Comparison of ENCODE assay signal across 17 cellular contexts in genomic region chr4:113776016-113776415, GRCh38. TPM values are rescaled to one million over a fixed set of nuclear protein-coding genes. Genes with fewer than 3 reads are reported as not detected.
A peak's percentile ranks its signal among the peaks of the same experiment; 100 is the strongest.
DNase-seq lines count a peak whose midpoint lies in the region; ATAC-seq, FAIRE-seq and TF ChIP-seq lines count a peak whose summit lies in the region.
"Had no signal": no experiment of that assay in that cellular context is flagged by ENCODE, and none has a peak within 500 bp of the region (broad histone marks: within the 10 kb centered on the region; RNA-seq: fewer than 3 reads in every experiment).

No MANE protein-coding gene starts in this region.

- FAIRE-seq in GM12891 (lab: Jason Lieb, UNC) (no peak), GM12878 (lab: Jason Lieb, UNC) (no peak)
- FAIRE-seq: G401.6, H54 had no signal

- no peak for TF ChIP-seq POLR2A in GM12891 (IDR thresholded peaks at IDR 0.05; ENCODE audit: low read depth, low read length)
- no peak for TF ChIP-seq POLR2A in GM12878 (IDR thresholded peaks at IDR 0.05; ENCODE audit: low read depth, low read length)

- WGBS in GM23248 (ENCODE audit: low coverage in 1 of 2, low lambda C conversion rate in 2 of 2, missing lambda C conversion rate in 2 of 2), 2 experiments, result 52 to 54% methylated on average over 4 of the region's 4 CpGs
- WGBS in GM12878 (ENCODE audit: insufficient coverage, insufficient replicate concordance, low lambda C conversion rate, missing lambda C conversion rate), result 34% methylated on average over 4 of the region's 4 CpGs

- ATAC-seq in GM12878 (peak; percentile 80), HG02610 (IDR thresholded peaks at IDR 0.05; ENCODE audit: unreplicated experiment) (no peak)

- DNase-seq in GM12891 (ENCODE audit: insufficient read length, low spot score) (no peak), GM23248 (no peak), GM12878 (ENCODE audit: low read depth, low spot score) (no peak), NOMO-1 treated with DMSO at 0.1 percent for 48 hours (lab: John Stamatoyannopoulos, UW; ENCODE audit: unreplicated experiment) (no peak), amygdala (lab: John Stamatoyannopoulos, UW) (no peak)
- DNase-seq: CD4-positive, CD25-positive, alpha-beta regulatory T cell; CD8-positive, alpha-beta memory T cell; COR-L47; DMS 273 treated with DMSO at 0.1 percent for 48 hours; DMS53; DND-41; HCEC 1CT had no signal

- CTCF ChIA-PET in GM12878 (lab: Yijun Ruan, JAX), result interaction anchor here (0.8 to 1.6 kb wide), 5 partner anchors 8 to 382 kb away, joined by 3 to 8 read pairs (median 5); no protein-coding TSS in a partner anchor

- no TSS peak for BruUV-seq in GM12878 (replicated peaks; lab: Mats Ljungman, UMichigan)

- H2AFZ ChIP-seq in GM23248 (0 out of 2 replicates have a peak overlapping the region, but pooled peaks have one; percentile 2), GM12878 (ENCODE audit: control insufficient read depth, low read depth, low read length) (no peak overlapping the region)

- H3K9ac ChIP-seq in GM23248 (no peak overlapping the region), GM12878 (ENCODE audit: control insufficient read depth, insufficient read depth, low read length) (no peak overlapping the region)
- H3K9ac ChIP-seq: BLaER1 treated with 17β-estradiol and CSF1 and Interleukin-3, amounts not matched to agents 10 nM and 100 nM had no signal

- TF ChIP-seq RAD21 in GM12878 (IDR thresholded peaks at IDR 0.05; ENCODE audit: insufficient read depth, low read depth, low read length), result no peak

- H3K4me2 ChIP-seq in GM23248 (ENCODE audit: unreplicated experiment) (no peak overlapping the region), GM12878 (ENCODE audit: control insufficient read depth, insufficient read depth) (no peak overlapping the region)
- H3K4me2 ChIP-seq: BLaER1 treated with 17β-estradiol and CSF1 and Interleukin-3, amounts not matched to agents 10 nM and 100 nM had no signal

- no peaks in the 10 kb centered on the region for H3K4me1 ChIP-seq in GM23248 (ENCODE audit: insufficient read depth)
- H3K4me1 ChIP-seq in GM12878 (ENCODE audit: control insufficient read depth, insufficient read depth, low read length), result no peaks in the 10 kb centered on the region; the same call in 1 of the 2 replicates

- H3K27me3 ChIP-seq in GM23248 (replicated peaks; ENCODE audit: insufficient read depth), result no peaks in the 10 kb centered on the region
- H3K27me3 ChIP-seq in GM12878 (replicated peaks in 1 of 2; ENCODE audit: control insufficient read depth in 2 of 2, insufficient read depth in 2 of 2, low read length in 1 of 2), result no peaks in the 10 kb centered on the region
- H3K27me3 ChIP-seq: BLaER1 treated with 17β-estradiol and CSF1 and Interleukin-3, amounts not matched to agents 10 nM and 100 nM had no signal

- TF ChIP-seq EP300 in GM12878 (IDR thresholded peaks at IDR 0.05; ENCODE audit: borderline replicate concordance in 1 of 2, control insufficient read depth in 1 of 2, low read depth in 2 of 2, low read length in 2 of 2), result 0 out of 4 replicates have a peak, but pooled peaks of 1 of the 2 experiments have one; percentile 12

- no peaks in the 10 kb centered on the region for H4K20me1 ChIP-seq in GM23248 (ENCODE audit: insufficient read depth)
- no peaks in the 10 kb centered on the region for H4K20me1 ChIP-seq in GM12878 (ENCODE audit: control insufficient read depth, insufficient read depth)
- H4K20me1 ChIP-seq: BLaER1 treated with 17β-estradiol and CSF1 and Interleukin-3, amounts not matched to agents 10 nM and 100 nM had no signal

- intact Hi-C loops in GM12878 (cut with micrococcal nuclease; ENCODE audit: unreplicated experiment), result no loop called here

- H3F3A ChIP-seq in GM23248 (ENCODE audit: insufficient read depth), result no peaks in the 10 kb centered on the region

- RAD21 ChIA-PET in GM12878 (lab: Charles Lee; ENCODE audit: unreplicated experiment), result interaction anchor here (0.7 to 2.5 kb wide), 4 partner anchors 9 to 140 kb away, joined by 3 to 10 read pairs (median 4); no protein-coding TSS in a partner anchor

- H3K79me2 ChIP-seq in GM23248 (ENCODE audit: insufficient read depth), result no peaks in the 10 kb centered on the region
- no peaks in the 10 kb centered on the region for H3K79me2 ChIP-seq in GM12878 (ENCODE audit: control insufficient read depth, insufficient read depth, low read length)

- H3K36me3 ChIP-seq in GM23248 (ENCODE audit: low read depth), result no peaks in the 10 kb centered on the region
- no peaks in the 10 kb centered on the region for H3K36me3 ChIP-seq in GM12878 (ENCODE audit: control insufficient read depth in 2 of 2, insufficient read depth in 2 of 2, low read length in 1 of 2)
- H3K36me3 ChIP-seq: BLaER1 treated with 17β-estradiol and CSF1 and Interleukin-3, amounts not matched to agents 10 nM and 100 nM had no signal

- H3K27ac ChIP-seq in GM23248 (no peak overlapping the region), GM12878 (ENCODE audit: control insufficient read depth, insufficient read depth) (no peak overlapping the region)
- H3K27ac ChIP-seq: BLaER1 treated with 17β-estradiol and CSF1 and Interleukin-3, amounts not matched to agents 10 nM and 100 nM; HL-60 had no signal

- TF ChIP-seq CTCF in GM12878 (IDR thresholded peaks at IDR 0.05 in 2 of 3, conservative IDR thresholded peaks at IDR 0.05 in 1 of 3; ENCODE audit: control insufficient read depth in 2 of 3, extremely low read depth in 1 of 3, insufficient read depth in 1 of 3, low read depth in 3 of 3, low read length in 3 of 3), result no peak

- in situ Hi-C loops in GM23248 (cut with MboI), result no loop called here
- in situ Hi-C loops in GM12878 (cut with MboI), result no loop called here

- H3K9me3 ChIP-seq in GM23248 (ENCODE audit: low read depth), result no peaks in the 10 kb centered on the region
- peaks cover 3% of the 10 kb centered on the region; the same call in 1 of the 3 replicates for H3K9me3 ChIP-seq in GM12878 (replicated peaks; ENCODE audit: control insufficient read depth, insufficient read depth, low read length)

- POLR2A ChIA-PET in GM12878 (lab: Charles Lee), result interaction anchor here (0.5 to 1.2 kb wide), 3 partner anchors 9 to 794 kb away, joined by 3 to 7 read pairs (median 4); no protein-coding TSS in a partner anchor

- H3K4me3 ChIP-seq in GM23248, result no peak overlapping the region
- H3K4me3 ChIP-seq in GM12878, result no peak overlapping the region
- H3K4me3 ChIP-seq: BLaER1 treated with 17β-estradiol and CSF1 and Interleukin-3, amounts not matched to agents 10 nM and 100 nM had no signal

- no peaks in the 10 kb centered on the region for H3K9me2 ChIP-seq in GM23248 (ENCODE audit: insufficient read depth)

- SMC1A ChIA-PET in GM12878 (lab: Charles Lee; ENCODE audit: uncharacterized antibody, unreplicated experiment), result interaction anchor here (0.7 to 2.7 kb wide), 19 partner anchors 9 to 393 kb away, joined by 3 to 14 read pairs (median 4); no protein-coding TSS in a partner anchor

TF ChIP-seq in GM12891, 5 proteins besides CTCF, POLR2A, EP300 and RAD21:
- TF ChIP-seq POLR2AphosphoS5 (IDR thresholded peaks at IDR 0.05; ENCODE audit: low read depth, low read length) (no peak), TAF1 (IDR thresholded peaks at IDR 0.05; ENCODE audit: low read depth, low read length) (no peak), POU2F2 (IDR thresholded peaks at IDR 0.05; ENCODE audit: low read depth, low read length) (no peak), PAX5 (IDR thresholded peaks at IDR 0.05; ENCODE audit: insufficient read depth, low read length, severe bottlenecking) (no peak), SPI1 (IDR thresholded peaks at IDR 0.05; ENCODE audit: low read depth, low read length) (peak; percentile 66)

TF ChIP-seq in GM12878, 131 proteins besides CTCF, POLR2A, EP300 and RAD21 (continues in another document):
- no peak for TF ChIP-seq STAT3 (IDR thresholded peaks at IDR 0.05; ENCODE audit: low read depth, low read length)
- TF ChIP-seq ZBTB4 (CRISPR knock-in tag; IDR thresholded peaks at IDR 0.05), result no peak

RNA-seq across cellular contexts. Expression of gene CAMK2D, which starts 14.5 kb away (rescaled TPM):
- polyA plus RNA-seq in GM12891 (2012; ENCODE audit: low read depth, missing spikeins), result 11.1 TPM
- total RNA-seq in GM23248 (2014; rRNA removed; shearing (Covaris generic)), result 94.5 and 104 TPM in 2 replicates
- polyA plus RNA-seq in GM23248 (2016; fragmentation: Nextera tagmentation; extraction: Ambion mirVana) (74.4 and 78.8 TPM in 2 replicates), GM12878 (2011; rRNA removed) (88.5 and 121 TPM in 2 replicates), GM12878 (2014; fragmentation: Illumina TruSeq; extraction: Trizol) (15.2 and 17.5 TPM in 2 replicates), GM12878 (2014; fragmentation: Nextera tagmentation; extraction: Ambion mirVana) (10 to 100 TPM in 1 of 2 experiments, 1 to 10 TPM in 1; 6.9 to 10.2 TPM), GM12878 (2014; rRNA removed) (7.5 and 10.4 TPM in 2 replicates), GM12878 (2016; fragmentation: Nextera tagmentation; extraction: Ambion mirVana) (10 to 100 TPM; 10.8 to 12.3 TPM)
- 201 and 205 TPM in 2 replicates for total RNA-seq in GM12878 (2013; cell fraction: nucleolus; rRNA removed)
- total RNA-seq in GM12878 (2014; rRNA removed) (13.4 and 15.3 TPM in 2 replicates), GM12878 (2014; rRNA removed; fragmentation: Illumina TruSeq; extraction: Trizol) (18.1 and 19.4 TPM in 2 replicates), GM12878 (2021) (15.7 and 17.9 TPM in 2 replicates)
- polyA plus RNA-seq in GM12878 (2011; ENCODE audit: low read depth), result 11.9 TPM
- polyA plus RNA-seq in GM12878 (2011; cell fraction: cytosol; rRNA removed), result 35.3 and 42.7 TPM in 2 replicates
- 83.0 and 83.1 TPM in 2 replicates for polyA plus RNA-seq in GM12878 (2011; cell fraction: nucleus; rRNA removed)
- polyA plus RNA-seq in GM12878 (2012), result 13.3 and 21.3 TPM in 2 replicates
- 125 and 156 TPM in 2 replicates for polyA minus RNA-seq in GM12878 (2011; rRNA and poly(A)+ RNA removed)
- polyA minus RNA-seq in GM12878 (2011; cell fraction: cytosol; rRNA and poly(A)+ RNA removed), result 50.9 and 53.1 TPM in 2 replicates
- 254 and 438 TPM in 2 replicates for polyA minus RNA-seq in GM12878 (2011; cell fraction: nucleus; rRNA and poly(A)+ RNA removed)
